In genomic region chr9:75087824-75088645, GRCh38 we compare ENCODE assay signal across 8 cellular contexts. TPM values are rescaled to one million over a fixed set of nuclear protein-coding genes. Genes with fewer than 3 reads are reported as not detected.
DNase-seq lines count a peak whose midpoint lies in the region; ATAC-seq and TF ChIP-seq lines count a peak whose summit lies in the region.

NMRK1 (minus strand) TSS chr9:75088155; CDS start chr9:75083115, 5,040 bp downstream.
OSTF1 (plus strand) TSS chr9:75088514; CDS start chr9:75088693, 179 bp downstream.

- no peaks in the 10 kb centered on the region for H3K36me3 Mint-ChIP-seq in H9 (ENCODE audit: insufficient read depth in 1 of 3, low read depth in 3 of 3)
- peaks cover 21% of the 10 kb centered on the region for H3K36me3 Mint-ChIP-seq in natural killer cell treated with Interleukin-12 subunit alpha and Interleukin-12 subunit beta and Interleukin-15 and Interleukin-18, amount 100 ng/mL, for 72 hours

- H3K56ac ChIP-seq in H9 (ENCODE audit: insufficient read length, low read depth, low read length), result no peak within 1 kb of the TSS

- peak within 1 kb of the TSS; percentile 76 for H3K9ac ChIP-seq in H9 (ENCODE audit: extremely low read depth, insufficient read length, low read length)

- no peaks in the 10 kb centered on the region; a peak in 1 of 5 replicates for H3K9me3 Mint-ChIP-seq in H9
- H3K9me3 Mint-ChIP-seq in natural killer cell treated with Interleukin-12 subunit alpha and Interleukin-12 subunit beta and Interleukin-15 and Interleukin-18, amount 100 ng/mL, for 72 hours, result no peaks in the 10 kb centered on the region

- H3K23ac ChIP-seq in H9 (ENCODE audit: insufficient read length, low read depth, low read length), result no peak within 1 kb of the TSS

- H3K27ac ChIP-seq in H9 (ENCODE audit: insufficient read length, low read depth, low read length), result no peak within 1 kb of the TSS

- no peaks in the 10 kb centered on the region; the same call in 1 of the 2 replicates for H3K27me3 Mint-ChIP-seq in H9 (ENCODE audit: low read depth)
- no peaks in the 10 kb centered on the region for H3K27me3 Mint-ChIP-seq in natural killer cell treated with Interleukin-12 subunit alpha and Interleukin-12 subunit beta and Interleukin-15 and Interleukin-18, amount 100 ng/mL, for 72 hours

- H3K27ac Mint-ChIP-seq in H9, result peak within 1 kb of the TSS; percentile 93 to 98 (median 98)
- H3K27ac Mint-ChIP-seq in natural killer cell treated with Interleukin-12 subunit alpha and Interleukin-12 subunit beta and Interleukin-15 and Interleukin-18, amount 100 ng/mL, for 72 hours, result peak within 1 kb of the TSS; percentile 91 to 97

- peak within 1 kb of the TSS; percentile 99 for H3K4me2 ChIP-seq in H9 (ENCODE audit: insufficient read depth, insufficient read length, low read length)

- peak; percentile 95 to 97 for ATAC-seq in natural killer cell treated with Interleukin-12 subunit alpha and Interleukin-12 subunit beta and Interleukin-15 and Interleukin-18, amount 100 ng/mL, for 72 hours

- peak within 1 kb of the TSS; percentile 93 to 99 for H3K4me3 Mint-ChIP-seq in H9
- peak within 1 kb of the TSS; percentile 98 for H3K4me3 Mint-ChIP-seq in natural killer cell treated with Interleukin-12 subunit alpha and Interleukin-12 subunit beta and Interleukin-15 and Interleukin-18, amount 100 ng/mL, for 72 hours

- no peaks in the 10 kb centered on the region; the same call in 1 of the 2 replicates for H3K79me2 ChIP-seq in H9 (ENCODE audit: insufficient read depth, low read length)

- H3K4ac ChIP-seq in H9 (ENCODE audit: low read depth, low read length), result no peak within 1 kb of the TSS

- peak within 1 kb of the TSS; percentile 84 for H2AFZ ChIP-seq in H9 (ENCODE audit: low read length)

- no peak within 1 kb of the TSS for H2BK20ac ChIP-seq in H9 (ENCODE audit: low read depth, low read length, poor library complexity, severe bottlenecking)

- WGBS in H9 (ENCODE audit: extremely low coverage, insufficient read length, low lambda C conversion rate), result no CpG with 5 or more reads among the region's 93 CpGs

- no peaks in the 10 kb centered on the region for H3K79me1 ChIP-seq in H9 (ENCODE audit: insufficient read depth, low read depth, low read length, poor library complexity, severe bottlenecking)

- no peaks in the 10 kb centered on the region for H3K27me3 ChIP-seq in H9 (ENCODE audit: insufficient read depth, low read length)

- no peak within 1 kb of the TSS for H2BK15ac ChIP-seq in H9 (ENCODE audit: low read depth, low read length)

- H3K4me1 ChIP-seq in H9 (ENCODE audit: insufficient read depth, low read length), result peaks cover 2% of the 10 kb centered on the region; the same call in 1 of the 2 replicates

- H3K4me1 Mint-ChIP-seq in H9, result peaks cover 36 to 45% of the 10 kb centered on the region in 2 experiments
- peaks cover 61 to 72% of the 10 kb centered on the region in 2 donors for H3K4me1 Mint-ChIP-seq in natural killer cell treated with Interleukin-12 subunit alpha and Interleukin-12 subunit beta and Interleukin-15 and Interleukin-18, amount 100 ng/mL, for 72 hours (ENCODE audit: low read depth in 2 of 2)

- no peak within 1 kb of the TSS for H4K5ac ChIP-seq in H9 (ENCODE audit: insufficient read length, low read depth, low read length)

- H4K20me1 ChIP-seq in H9 (ENCODE audit: control insufficient read depth, insufficient read depth, insufficient read length), result no peaks in the 10 kb centered on the region

- H3K23me2 ChIP-seq in H9 (ENCODE audit: insufficient read length, low read depth, low read length, poor library complexity, severe bottlenecking), result peaks cover 8% of the 10 kb centered on the region

- no peak within 1 kb of the TSS for H2BK5ac ChIP-seq in H9 (ENCODE audit: insufficient read length, low read length)

- H3K14ac ChIP-seq in H9 (ENCODE audit: insufficient read depth, low read length), result peak within 1 kb of the TSS; percentile 93; the same call in 1 of the 2 replicates

- H4K91ac ChIP-seq in H9 (ENCODE audit: insufficient read length, low read depth, low read length), result no peak within 1 kb of the TSS

- TF ChIP-seq POLR2A in Raji (IDR thresholded peaks at IDR 0.05; ENCODE audit: insufficient read depth, low read depth, low read length), result peak; percentile 69

- TF ChIP-seq CTCF in H9 (conservative IDR thresholded peaks at IDR 0.05), result no peak

- no peaks in the 10 kb centered on the region for H3K9me3 ChIP-seq in H9 (ENCODE audit: control insufficient read depth, low read depth, low read length)

- no peak within 1 kb of the TSS for H2AK5ac ChIP-seq in H9 (ENCODE audit: insufficient read length, low read length)

- no peak within 1 kb of the TSS for H3T11ph ChIP-seq in H9 (ENCODE audit: low read length)

- DNase-seq in ELR (ENCODE audit: low read depth), result peak; percentile 96
- peak; percentile 96 for DNase-seq in H9
- DNase-seq in M059J (ENCODE audit: low read depth), result peak; percentile 96
- DNase-seq in activated T-helper 9 cell treated with anti-CD3 and anti-CD28 coated beads, Interleukin-2, amount 50 U/mL, for 16 hours (ENCODE audit: low read depth), result peak; percentile 91
- DNase-seq in fibroblast of peridontal ligament (ENCODE audit: extremely low read depth), result peak; percentile 93
- peak; percentile 98 for DNase-seq in natural killer cell treated with Interleukin-12 subunit alpha and Interleukin-12 subunit beta and Interleukin-15 and Interleukin-18, amount 100 ng/mL, for 72 hours (ENCODE audit: low spot score)
- DNase-seq in stimulated activated naive CD4-positive, alpha-beta T cell treated with Interleukin-2 at 50 U/mL for 16 hours (lab: John Stamatoyannopoulos, UW), result peak; percentile 93

- H2BK120ac ChIP-seq in H9 (ENCODE audit: low read depth, low read length, poor library complexity, severe bottlenecking), result no peak within 1 kb of the TSS

- H2BK12ac ChIP-seq in H9 (ENCODE audit: insufficient read length, low read depth, low read length), result no peak within 1 kb of the TSS

- peak within 1 kb of the TSS; percentile 86 for H3K18ac ChIP-seq in H9 (ENCODE audit: insufficient read length, low read depth, low read length)

- no peak within 1 kb of the TSS for H4K8ac ChIP-seq in H9 (replicated peaks; ENCODE audit: insufficient read length, low read depth, low read length)

RNA-seq across cellular contexts. Expression of gene NMRK1, which starts in this region (rescaled TPM):
- 2.7 and 3.0 TPM in 2 replicates for total RNA-seq in H9 (2021)
- total RNA-seq in M059J (2014; rRNA removed; shearing (Covaris generic)), result 24.4 and 29.9 TPM in 2 replicates
- 10 to 100 TPM; 24.0 to 27.2 TPM for total RNA-seq in natural killer cell treated with Interleukin-12 subunit alpha and Interleukin-12 subunit beta and Interleukin-15 and Interleukin-18, amount 100 ng/mL, for 72 hours

RNA-seq across cellular contexts. Expression of gene OSTF1, which starts in this region (rescaled TPM):
- total RNA-seq in H9 (2021), result 16.1 and 16.4 TPM in 2 replicates
- total RNA-seq in M059J (2014; rRNA removed; shearing (Covaris generic)), result 80.5 and 86.9 TPM in 2 replicates
- total RNA-seq in natural killer cell treated with Interleukin-12 subunit alpha and Interleukin-12 subunit beta and Interleukin-15 and Interleukin-18, amount 100 ng/mL, for 72 hours, result 100 to 1,000 TPM; 144 to 184 TPM
